In genomic region chr11:46562527-46562926, GRCh38 we compare ENCODE assay signal across 19 cellular contexts.
"Had no signal": no experiment of that assay in that cellular context is flagged by ENCODE, and none has a peak within 500 bp of the region (broad histone marks: within the 10 kb centered on the region; RNA-seq: fewer than 3 reads in every experiment).

No MANE protein-coding gene starts in this region.

- DNase-seq: activated CD4-positive, alpha-beta T cell treated with anti-CD3 and anti-CD28 coated beads for 1 hour; activated CD4-positive, alpha-beta T cell treated with anti-CD3 and anti-CD28 coated beads, Interleukin-2, amount 50 U/mL, for 48 hours; activated gamma-delta T cell; activated naive CD8-positive, alpha-beta T cell treated with anti-CD3 and anti-CD28 coated beads for 36 hours; activated T-cell treated with anti-CD3 and anti-CD28 coated beads, Interleukin-2, amount 50 U/mL, for 4 hours; amygdala; dermis blood vessel endothelial cell; endodermal cell; foreskin fibroblast; left cardiac atrium; right lobe of liver; stimulated activated CD4-positive, alpha-beta T cell treated with anti-CD3 and anti-CD28 coated beads, Interleukin-4, amount 100 ng/mL, for 24 hours; upper lobe of right lung had no signal

- H3K27me3 Mint-ChIP-seq: activated naive CD8-positive, alpha-beta T cell treated with anti-CD3 and anti-CD28 coated beads for 36 hours; natural killer cell treated with Interleukin-12 subunit alpha and Interleukin-12 subunit beta and Interleukin-15 and Interleukin-18, amount 100 ng/mL, for 72 hours had no signal

- H3K36me3 Mint-ChIP-seq: natural killer cell treated with Interleukin-12 subunit alpha and Interleukin-12 subunit beta and Interleukin-15 and Interleukin-18, amount 100 ng/mL, for 72 hours; stimulated activated effector memory CD8-positive, alpha-beta T cell treated with anti-CD3 and anti-CD28 coated beads, Interleukin-12 subunit alpha, Interleukin-12 subunit beta, amount 100 ng/mL, for 72 hours had no signal

- H3K27ac ChIP-seq: cardiac muscle cell, parathyroid adenoma, right lobe of liver, thoracic aorta, upper lobe of right lung, VCaP had no signal

- H3K9me3 ChIP-seq: right lobe of liver, thoracic aorta, upper lobe of right lung had no signal

- H3K27ac Mint-ChIP-seq: stimulated activated effector memory CD8-positive, alpha-beta T cell treated with anti-CD3 and anti-CD28 coated beads, Interleukin-12 subunit alpha, Interleukin-12 subunit beta, amount 100 ng/mL, for 72 hours had no signal

- ATAC-seq: activated T-cell treated with anti-CD3 and anti-CD28 coated beads, Interleukin-2, amount 50 U/mL, for 4 hours; left cardiac atrium; natural killer cell treated with Interleukin-12 subunit alpha and Interleukin-12 subunit beta and Interleukin-15 and Interleukin-18, amount 100 ng/mL, for 72 hours; right lobe of liver; stimulated activated effector memory CD8-positive, alpha-beta T cell treated with anti-CD3 and anti-CD28 coated beads, Interleukin-12 subunit alpha, Interleukin-12 subunit beta, amount 100 ng/mL, for 72 hours; upper lobe of right lung had no signal

- H3K9ac ChIP-seq: parathyroid adenoma had no signal

- H3K36me3 ChIP-seq: cardiac muscle cell, right lobe of liver, thoracic aorta, upper lobe of right lung had no signal

- H3K4me3 ChIP-seq: cardiac muscle cell, right lobe of liver, thoracic aorta, upper lobe of right lung had no signal

- H3K4me3 Mint-ChIP-seq: activated naive CD8-positive, alpha-beta T cell treated with anti-CD3 and anti-CD28 coated beads for 36 hours; activated T-cell treated with anti-CD3 and anti-CD28 coated beads, Interleukin-2, amount 50 U/mL, for 4 hours; endodermal cell; natural killer cell treated with Interleukin-12 subunit alpha and Interleukin-12 subunit beta and Interleukin-15 and Interleukin-18, amount 100 ng/mL, for 72 hours; stimulated activated effector memory CD8-positive, alpha-beta T cell treated with anti-CD3 and anti-CD28 coated beads, Interleukin-12 subunit alpha, Interleukin-12 subunit beta, amount 100 ng/mL, for 72 hours had no signal

- H3K27me3 ChIP-seq: cardiac muscle cell, right lobe of liver, upper lobe of right lung had no signal

- H3K9me3 Mint-ChIP-seq: activated naive CD8-positive, alpha-beta T cell treated with anti-CD3 and anti-CD28 coated beads for 36 hours; activated T-cell treated with anti-CD3 and anti-CD28 coated beads, Interleukin-2, amount 50 U/mL, for 4 hours; natural killer cell treated with Interleukin-12 subunit alpha and Interleukin-12 subunit beta and Interleukin-15 and Interleukin-18, amount 100 ng/mL, for 72 hours; stimulated activated effector memory CD8-positive, alpha-beta T cell treated with anti-CD3 and anti-CD28 coated beads, Interleukin-12 subunit alpha, Interleukin-12 subunit beta, amount 100 ng/mL, for 72 hours had no signal

- H2AFZ ChIP-seq: parathyroid adenoma had no signal
